ENCODE assay signal across 10 cellular contexts in the genomic region with DNA sequence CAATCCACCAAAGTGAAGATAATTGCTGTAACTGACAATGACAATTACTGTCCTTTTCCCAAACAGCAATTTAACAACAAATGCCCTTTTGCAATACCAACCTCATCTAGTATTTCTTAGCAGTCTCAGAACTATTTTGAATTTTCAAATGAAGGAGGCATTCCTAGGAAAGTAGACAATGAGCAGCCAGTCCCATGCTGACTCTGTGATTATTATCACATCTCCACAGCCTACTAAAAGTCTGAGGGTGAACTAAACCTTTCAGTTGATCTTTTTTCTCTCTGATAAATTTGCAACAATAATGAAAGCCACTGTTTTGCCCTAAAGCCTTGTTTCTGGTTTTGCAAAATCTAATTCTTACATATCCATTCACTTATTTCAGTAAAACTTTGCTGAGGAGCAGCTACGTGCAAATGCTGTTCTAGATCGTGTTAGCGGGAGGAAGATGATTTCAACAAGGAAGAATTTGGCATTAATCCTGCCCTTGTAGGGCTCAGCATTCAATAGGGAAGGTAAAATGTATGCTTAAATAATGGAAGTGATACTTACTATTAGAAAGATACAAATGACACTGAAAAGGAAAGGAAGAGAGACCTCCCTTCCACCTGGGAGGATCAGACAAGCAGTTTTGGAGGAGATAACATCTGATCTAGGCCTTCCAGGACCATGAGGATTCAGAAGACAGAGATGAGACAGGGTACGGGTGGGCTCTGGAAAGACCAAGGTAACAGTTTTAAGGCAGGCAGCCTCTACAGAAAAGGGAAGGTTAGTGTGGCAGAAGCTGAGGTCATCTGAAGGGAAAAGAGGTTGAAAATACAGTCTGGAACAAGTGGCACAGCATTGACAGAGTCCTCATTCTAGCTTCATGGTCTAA. TPM values are rescaled to one million over a fixed set of nuclear protein-coding genes. Genes with fewer than 3 reads are reported as not detected.
DNase-seq lines count a peak whose midpoint lies in the region; ATAC-seq and TF ChIP-seq lines count a peak whose summit lies in the region.
"Had no signal": no experiment of that assay in that cellular context is flagged by ENCODE, and none has a peak within 500 bp of the region (broad histone marks: within the 10 kb centered on the region; RNA-seq: fewer than 3 reads in every experiment).

No MANE protein-coding gene starts in this region.

- no peaks in the 10 kb centered on the region for H3F3A ChIP-seq in neural progenitor cell (ENCODE audit: low read depth)

- H3K4me1 ChIP-seq in OCI-LY7 (ENCODE audit: insufficient read depth, low read length, poor library complexity, severe bottlenecking) (peaks cover 53% of the 10 kb centered on the region), neural progenitor cell (no peaks in the 10 kb centered on the region), HAP-1 (peaks cover 23% of the 10 kb centered on the region)

- CTCF ChIA-PET in OCI-LY7 (lab: Charles Lee; ENCODE audit: unreplicated experiment) = no interaction called here

- H3K27me3 Mint-ChIP-seq in central memory CD8-positive, alpha-beta T cell = no peaks in the 10 kb centered on the region
- H3K27me3 Mint-ChIP-seq in neural progenitor cell (ENCODE audit: insufficient read depth, low read depth) = peaks cover 2% of the 10 kb centered on the region

- intact Hi-C loops in OCI-LY7 (cut with micrococcal nuclease; ENCODE audit: unreplicated experiment) = no loop called here

- H2AFZ ChIP-seq in OCI-LY7 (ENCODE audit: low read length) = no peak overlapping the region
- H2AFZ ChIP-seq in neural progenitor cell (replicated peaks) = no peak overlapping the region

- H3K9me3 Mint-ChIP-seq in central memory CD8-positive, alpha-beta T cell = no peaks in the 10 kb centered on the region
- no peaks in the 10 kb centered on the region for H3K9me3 Mint-ChIP-seq in neural progenitor cell

- H3K9me3 ChIP-seq in OCI-LY7 (ENCODE audit: low read length) (no peaks in the 10 kb centered on the region), neural progenitor cell (ENCODE audit: low read depth) (no peaks in the 10 kb centered on the region), HAP-1 (no peaks in the 10 kb centered on the region)

- POLR2A ChIA-PET in OCI-LY7 (lab: Charles Lee) = interaction anchor here (0.6 kb wide), 1 partner anchor 565 kb away, joined by 5 read pairs; no protein-coding TSS in a partner anchor

- H3K9me2 ChIP-seq in OCI-LY7 (ENCODE audit: insufficient read depth, low read length) = no peaks in the 10 kb centered on the region

- H4K20me1 ChIP-seq in OCI-LY7 (ENCODE audit: insufficient read depth, low read length) (peaks cover 11% of the 10 kb centered on the region; the same call in 1 of the 2 replicates), neural progenitor cell (ENCODE audit: low read depth) (no peaks in the 10 kb centered on the region)

- TF ChIP-seq CTCF in OCI-LY7 (conservative IDR thresholded peaks at IDR 0.05; ENCODE audit: low read length) (no peak), neural progenitor cell (IDR thresholded peaks at IDR 0.05) (no peak)

- DNase-seq in ELR (ENCODE audit: low read depth) = peak; percentile 77
- DNase-seq in OCI-LY7 (ENCODE audit: low spot score) = no peak
- DNase-seq in central memory CD8-positive, alpha-beta T cell (ENCODE audit: low spot score in 2 of 2) = no peak
- no peak for DNase-seq in neural progenitor cell (ENCODE audit: low spot score)
- no peak for DNase-seq in H4 (ENCODE audit: low spot score)
- DNase-seq in germinal center (ENCODE audit: low spot score) = no peak
- no peak for DNase-seq in HAP-1 (ENCODE audit: low spot score in 2 of 2)
- no peak for DNase-seq in activated gamma-delta T cell treated with Interleukin-2 at 50 U/mL for 16 hours
- DNase-seq: anterior cingulate cortex; stimulated activated CD4-positive, alpha-beta T cell treated with anti-CD3 and anti-CD28 coated beads, Interleukin-4, amount 100 ng/mL, for 24 hours had no signal

- H3K4me1 Mint-ChIP-seq in central memory CD8-positive, alpha-beta T cell = peaks cover 87% of the 10 kb centered on the region
- H3K4me1 Mint-ChIP-seq in neural progenitor cell = peaks cover 2% of the 10 kb centered on the region

- H3K27me3 ChIP-seq in neural progenitor cell = no peaks in the 10 kb centered on the region
- H3K27me3 ChIP-seq in HAP-1 (ENCODE audit: low read depth) = no peaks in the 10 kb centered on the region

- H3K4me2 ChIP-seq in OCI-LY7 (ENCODE audit: low read length) (no peak overlapping the region), neural progenitor cell (no peak overlapping the region)

- peaks cover 63% of the 10 kb centered on the region for H3K79me2 ChIP-seq in OCI-LY7 (ENCODE audit: insufficient read depth, low read depth, low read length)
- H3K79me2 ChIP-seq in neural progenitor cell (ENCODE audit: low read depth) = peaks cover 87% of the 10 kb centered on the region

- H3K36me3 Mint-ChIP-seq in central memory CD8-positive, alpha-beta T cell (ENCODE audit: insufficient read depth) = peaks cover 60% of the 10 kb centered on the region
- H3K36me3 Mint-ChIP-seq in neural progenitor cell = peaks cover 42% of the 10 kb centered on the region

- H3K9ac ChIP-seq in neural progenitor cell = no peak overlapping the region

- H3K36me3 ChIP-seq in OCI-LY7 (ENCODE audit: insufficient read depth, low read length) (peaks cover 97% of the 10 kb centered on the region), neural progenitor cell (peaks cover 11% of the 10 kb centered on the region), HAP-1 (replicated peaks) (peaks cover 44% of the 10 kb centered on the region)

- no peak overlapping the region for H3K4me3 ChIP-seq in OCI-LY7 (ENCODE audit: low read depth, low read length, poor library complexity, severe bottlenecking)
- no peak overlapping the region for H3K4me3 ChIP-seq in neural progenitor cell
- no peak overlapping the region for H3K4me3 ChIP-seq in HAP-1

- H3K27ac Mint-ChIP-seq in central memory CD8-positive, alpha-beta T cell (ENCODE audit: low read depth) = peak overlapping the region; percentile 100
- peak overlapping the region; percentile 3 for H3K27ac Mint-ChIP-seq in neural progenitor cell

- in situ Hi-C loops in HAP-1 (cut with MboI; ENCODE audit: low sequenced_read_pairs) = no loop called here

- ATAC-seq in central memory CD8-positive, alpha-beta T cell (replicated peaks; ENCODE audit: extremely low read depth, poor library complexity, severe bottlenecking) = no peak

- no TSS peak for BruUV-seq in OCI-LY7 (replicated peaks; lab: Mats Ljungman, UMichigan)

- peak overlapping the region; percentile 19 for H3K4me3 Mint-ChIP-seq in central memory CD8-positive, alpha-beta T cell
- no peak overlapping the region for H3K4me3 Mint-ChIP-seq in neural progenitor cell

- H3K27ac ChIP-seq in OCI-LY7 (ENCODE audit: low read depth, low read length, poor library complexity, severe bottlenecking) (peak overlapping the region; percentile 11), neural progenitor cell (no peak overlapping the region)

RNA-seq across cellular contexts. Expression of gene SLC38A1, which starts 47.4 kb away (rescaled TPM):
- 114 and 117 TPM in 2 replicates for total RNA-seq in OCI-LY7 (2014; rRNA removed; shearing (Covaris generic))
- total RNA-seq in OCI-LY7 (2022) = 163 and 165 TPM in 2 replicates
- 103 and 142 TPM in 2 replicates for total RNA-seq in neural progenitor cell (ENCODE audit: low replicate concordance)
- 75.5 and 111 TPM in 2 replicates for total RNA-seq in H4 (2014; rRNA removed; shearing (Covaris generic))
